ENCODE assay signal across 8 cellular contexts in the genomic region with DNA sequence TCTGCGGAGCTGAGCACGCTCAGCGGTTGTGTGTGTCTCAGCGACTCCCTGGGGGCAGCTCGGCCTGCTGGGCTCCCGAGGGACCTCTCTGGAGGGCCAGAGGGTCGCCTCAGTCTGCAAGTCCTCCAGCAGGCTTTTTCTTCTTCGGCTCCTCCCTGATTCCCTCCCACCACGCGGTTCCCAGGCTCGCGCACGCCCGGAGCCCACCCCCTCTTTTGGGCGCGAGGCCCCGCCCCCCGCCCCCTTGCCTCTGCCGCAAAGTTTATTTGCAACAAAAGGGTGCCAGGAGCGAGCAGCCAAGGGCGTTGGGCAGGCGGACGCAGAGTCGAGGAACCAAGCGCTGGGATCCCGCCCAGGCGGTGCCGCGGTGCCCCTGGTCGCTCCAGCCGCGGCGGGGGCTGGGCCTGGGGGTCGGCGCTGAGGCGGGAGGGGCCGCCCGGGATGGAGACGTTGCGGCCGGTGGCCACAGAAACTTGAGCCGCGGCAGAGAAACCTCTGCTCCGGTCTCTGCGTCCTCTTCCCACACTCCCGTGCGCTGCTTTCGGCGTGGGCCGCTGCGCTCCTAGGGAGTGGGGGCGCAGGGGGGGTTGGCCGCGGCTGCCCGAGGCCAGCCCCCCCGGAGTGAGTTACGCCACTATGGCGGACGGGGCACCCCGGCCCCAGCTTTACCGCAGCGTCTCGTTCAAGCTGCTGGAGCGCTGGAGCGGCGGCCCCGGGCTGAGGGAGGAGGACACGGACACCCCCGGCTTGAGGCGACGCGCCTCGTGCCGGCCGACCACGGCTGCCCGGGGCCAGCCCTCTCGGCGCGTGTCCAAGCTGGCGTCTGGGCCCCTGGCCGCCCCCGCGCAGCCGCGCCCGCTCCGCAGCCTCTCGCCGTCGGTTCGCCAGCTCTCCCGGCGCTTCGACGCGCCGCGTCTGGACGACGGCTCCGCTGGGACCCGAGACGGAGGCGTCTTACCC. TPM values are rescaled to one million over a fixed set of nuclear protein-coding genes. Genes with fewer than 3 reads are reported as not detected.
A peak's percentile ranks its signal among the peaks of the same experiment; 100 is the strongest.
DNase-seq lines count a peak whose midpoint lies in the region; ATAC-seq, FAIRE-seq and TF ChIP-seq lines count a peak whose summit lies in the region.

A gene with protein sequence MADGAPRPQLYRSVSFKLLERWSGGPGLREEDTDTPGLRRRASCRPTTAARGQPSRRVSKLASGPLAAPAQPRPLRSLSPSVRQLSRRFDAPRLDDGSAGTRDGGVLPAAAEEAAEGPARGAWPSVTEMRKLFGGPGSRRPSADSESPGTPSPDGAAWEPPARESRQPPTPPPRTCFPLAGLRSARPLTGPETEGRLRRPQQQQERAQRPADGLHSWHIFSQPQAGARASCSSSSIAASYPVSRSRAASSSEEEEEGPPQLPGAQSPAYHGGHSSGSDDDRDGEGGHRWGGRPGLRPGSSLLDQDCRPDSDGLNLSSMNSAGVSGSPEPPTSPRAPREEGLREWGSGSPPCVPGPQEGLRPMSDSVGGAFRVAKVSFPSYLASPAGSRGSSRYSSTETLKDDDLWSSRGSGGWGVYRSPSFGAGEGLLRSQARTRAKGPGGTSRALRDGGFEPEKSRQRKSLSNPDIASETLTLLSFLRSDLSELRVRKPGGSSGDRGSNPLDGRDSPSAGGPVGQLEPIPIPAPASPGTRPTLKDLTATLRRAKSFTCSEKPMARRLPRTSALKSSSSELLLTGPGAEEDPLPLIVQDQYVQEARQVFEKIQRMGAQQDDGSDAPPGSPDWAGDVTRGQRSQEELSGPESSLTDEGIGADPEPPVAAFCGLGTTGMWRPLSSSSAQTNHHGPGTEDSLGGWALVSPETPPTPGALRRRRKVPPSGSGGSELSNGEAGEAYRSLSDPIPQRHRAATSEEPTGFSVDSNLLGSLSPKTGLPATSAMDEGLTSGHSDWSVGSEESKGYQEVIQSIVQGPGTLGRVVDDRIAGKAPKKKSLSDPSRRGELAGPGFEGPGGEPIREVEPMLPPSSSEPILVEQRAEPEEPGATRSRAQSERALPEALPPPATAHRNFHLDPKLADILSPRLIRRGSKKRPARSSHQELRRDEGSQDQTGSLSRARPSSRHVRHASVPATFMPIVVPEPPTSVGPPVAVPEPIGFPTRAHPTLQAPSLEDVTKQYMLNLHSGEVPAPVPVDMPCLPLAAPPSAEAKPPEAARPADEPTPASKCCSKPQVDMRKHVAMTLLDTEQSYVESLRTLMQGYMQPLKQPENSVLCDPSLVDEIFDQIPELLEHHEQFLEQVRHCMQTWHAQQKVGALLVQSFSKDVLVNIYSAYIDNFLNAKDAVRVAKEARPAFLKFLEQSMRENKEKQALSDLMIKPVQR (N-terminal part only) (plus strand): TSS at position 274 of the 960 bp plus-strand sequence. CDS start 363 bp downstream, at position 637.

- H3K36me3 ChIP-seq in HepG2 (replicated peaks in 1 of 2; ENCODE audit: control insufficient read depth in 1 of 2, insufficient read depth in 2 of 2, low read length in 2 of 2) = no peaks in the 10 kb centered on the region; a peak in 1 of 5 replicates

- DNase-seq in SKM-1 treated with dmso at 0.1 percent for 144 hours (lab: John Stamatoyannopoulos, UW; ENCODE audit: unreplicated experiment) (peak; percentile 56), SKM-1 (lab: John Stamatoyannopoulos, UW; ENCODE audit: unreplicated experiment) (no peak), NCI-H187 (lab: John Stamatoyannopoulos, UW) (peak; percentile 67 to 74), activated B cell treated with CpG ODN at 0.5 μM for 24 hours (peak; percentile 36), ecto neural progenitor cell (ENCODE audit: low spot score) (peak; percentile 93), HepG2 (ENCODE audit: low spot score) (peak; percentile 78)
- peak; percentile 18 to 19 for DNase-seq in stimulated activated CD4-positive, alpha-beta T cell treated with anti-CD3 and anti-CD28 coated beads, Interleukin-2, amount 100 ng/mL, for 48 hours

- no peaks in the 10 kb centered on the region for H3K9me3 ChIP-seq in HepG2 (ENCODE audit: low read length)

- peak; percentile 59 for TF ChIP-seq RAD21 in HepG2 (CRISPR knock-in tag; IDR thresholded peaks at IDR 0.05)

- no peak for FAIRE-seq in HepG2 (lab: Jason Lieb, UNC)

- POLR2A ChIA-PET in activated B cell treated with CpG ODN at 0.5 μM for 24 hours (lab: Charles Lee) = interaction anchor here (0.5 to 1.9 kb wide), 5 partner anchors 10 to 28 kb away, joined by 3 to 7 read pairs (median 5); no protein-coding TSS in a partner anchor
- POLR2A ChIA-PET in HepG2 (lab: Yijun Ruan, JAX) = interaction anchor here (0.8 to 6.2 kb wide), 18 partner anchors 8 to 248 kb away, joined by 3 to 205 read pairs (median 6); partner anchors contain the start of gene RELT

- peaks cover 38% of the 10 kb centered on the region for H3K79me2 ChIP-seq in HepG2 (ENCODE audit: insufficient read depth, low read length)

- peak in 1 of 2 experiments; percentile 10; a peak in 2 of 4 replicates for TF ChIP-seq POLR2A in HepG2 (IDR thresholded peaks at IDR 0.05; ENCODE audit: insufficient read depth in 1 of 2, low read depth in 2 of 2, low read length in 2 of 2)

- H4K20me1 ChIP-seq in HepG2 (ENCODE audit: insufficient read depth, low read length) = peaks cover 6% of the 10 kb centered on the region; the same call in 1 of the 2 replicates

- H3K36me3 Mint-ChIP-seq in activated B cell treated with CpG ODN at 0.5 μM for 24 hours (ENCODE audit: low read depth) = no peaks in the 10 kb centered on the region

- intact Hi-C loops in activated B cell treated with CpG ODN at 0.5 μM for 24 hours (cut with micrococcal nuclease) (loop anchor here (5.0 kb wide), 1 partner anchor 69 kb away; the partner anchor contains the start of gene RELT), HepG2 (cut with micrococcal nuclease; ENCODE audit: unreplicated experiment) (no loop called here)

- peak within 1 kb of the TSS; percentile 99 for H3K27ac ChIP-seq in HepG2 (ENCODE audit: extremely low read length, insufficient read depth, low read length)

- TSS peak; percentile 75 for BruUV-seq in HepG2 (replicated peaks; lab: Mats Ljungman, UMichigan)

- peak within 1 kb of the TSS; percentile 93 for H3K4me3 Mint-ChIP-seq in activated B cell treated with CpG ODN at 0.5 μM for 24 hours

- ATAC-seq in HG02840 (IDR thresholded peaks at IDR 0.05; ENCODE audit: low FRiP score, unreplicated experiment) = peak; percentile 42
- ATAC-seq in activated B cell treated with CpG ODN at 0.5 μM for 24 hours (ENCODE audit: low read depth) = peak; percentile 69
- ATAC-seq in HepG2 = peak; percentile 40

- in situ Hi-C loops in HepG2 (cut with HindIII; ENCODE audit: extremely low pct_ligation_motif_present, low pct_unique_long_range_greater_than_20kb) = loop anchor here (5.0 kb wide), 1 partner anchor 34 kb away; no protein-coding TSS in a partner anchor

- H2AFZ ChIP-seq in HepG2 (ENCODE audit: low read length) = peak within 1 kb of the TSS; percentile 58

- peaks cover 53% of the 10 kb centered on the region for H3K4me1 ChIP-seq in HepG2 (ENCODE audit: insufficient read depth, low read length)

- H3K27ac Mint-ChIP-seq in activated B cell treated with CpG ODN at 0.5 μM for 24 hours = no peak within 1 kb of the TSS

- H3K4me3 ChIP-seq in HepG2 (replicated peaks in 1 of 3; ENCODE audit: insufficient read depth in 1 of 3, low read depth in 2 of 3, low read length in 3 of 3) = peak within 1 kb of the TSS; percentile 82 to 86 (median 85)

- H3K27me3 ChIP-seq in HepG2 (ENCODE audit: control insufficient read depth in 1 of 2, insufficient read depth in 2 of 2, low read length in 2 of 2) = no peaks in the 10 kb centered on the region; a peak in 1 of 5 replicates

- H3K4me1 Mint-ChIP-seq in activated B cell treated with CpG ODN at 0.5 μM for 24 hours = peaks cover 11% of the 10 kb centered on the region

- CTCF ChIA-PET in activated B cell treated with CpG ODN at 0.5 μM for 24 hours (lab: Charles Lee) (interaction anchor here (0.7 to 5.6 kb wide), 8 partner anchors 10 to 353 kb away, joined by 3 to 63 read pairs (median 4); no protein-coding TSS in a partner anchor), HepG2 (lab: Yijun Ruan, JAX; ENCODE audit: low intra/inter-chr PET ratio, low total read pairs) (interaction anchor here (0.7 to 2.9 kb wide), 10 partner anchors 15 to 86 kb away, joined by 3 to 90 read pairs (median 3); no protein-coding TSS in a partner anchor)

- 1% methylated on average over 18 of the region's 105 CpGs for WGBS in HepG2 (ENCODE audit: low lambda C conversion rate)

- TF ChIP-seq EP300 in HepG2 (IDR thresholded peaks at IDR 0.05; ENCODE audit: low read depth in 2 of 2, low read length in 2 of 2) = no peak
- TF ChIP-seq EP300 in HepG2 (CRISPR knock-in tag; IDR thresholded peaks at IDR 0.05; ENCODE audit: borderline replicate concordance) = 0 out of 2 replicates have a peak, but pooled peaks have one; percentile 38

- peak within 1 kb of the TSS; percentile 93 for H3K9ac ChIP-seq in HepG2 (ENCODE audit: insufficient read depth, low read depth, low read length)

- no peaks in the 10 kb centered on the region for H3K9me3 Mint-ChIP-seq in activated B cell treated with CpG ODN at 0.5 μM for 24 hours

- peak within 1 kb of the TSS; percentile 96 for H3K4me2 ChIP-seq in HepG2 (ENCODE audit: low read depth, low read length)

- peaks cover 5% of the 10 kb centered on the region for H3K27me3 Mint-ChIP-seq in activated B cell treated with CpG ODN at 0.5 μM for 24 hours

- no peak for TF ChIP-seq CTCF in activated B cell treated with CpG ODN at 0.5 μM for 24 hours (IDR thresholded peaks at IDR 0.05)
- no peak for TF ChIP-seq CTCF in HepG2 (CRISPR knock-in tag; IDR thresholded peaks at IDR 0.05)

RNA-seq across cellular contexts. Expression of the gene that starts here (rescaled TPM):
- total RNA-seq in activated B cell treated with CpG ODN at 0.5 μM for 24 hours (0.02 TPM in 1 of 2 replicates, not detected in the other), HepG2 (2016; rRNA removed; fragmentation: Illumina TruSeq; extraction: Trizol) (5.7 and 10.7 TPM in 2 replicates)
- total RNA-seq in HepG2 (2016; cell fraction: cytosol; rRNA removed; fragmentation: Illumina TruSeq; extraction: Trizol; ENCODE audit: low read depth) = 4.6 and 5.1 TPM in 2 replicates
- total RNA-seq in HepG2 (2016; cell fraction: insoluble cytoplasmic fraction; rRNA removed; fragmentation: Illumina TruSeq; extraction: Trizol) = 3.7 and 12.1 TPM in 2 replicates
- total RNA-seq in HepG2 (2016; cell fraction: membrane; rRNA removed; fragmentation: Illumina TruSeq; extraction: Trizol) = 3.3 and 3.8 TPM in 2 replicates
- 20.3 and 20.6 TPM in 2 replicates for total RNA-seq in HepG2 (2016; cell fraction: nucleus; rRNA removed; fragmentation: Illumina TruSeq; extraction: Trizol)
- polyA plus RNA-seq in HepG2 (2011; rRNA removed) = 28.8 and 37.7 TPM in 2 replicates
- polyA plus RNA-seq in HepG2 (2011; cell fraction: cytosol; rRNA removed) = 7.4 and 13.6 TPM in 2 replicates
- polyA plus RNA-seq in HepG2 (2011; cell fraction: nucleus; rRNA removed) = 250 and 318 TPM in 2 replicates
- polyA plus RNA-seq in HepG2 (2012) = 17.9 and 20.3 TPM in 2 replicates
- polyA plus RNA-seq in HepG2 (2016; cell fraction: cytosol; fragmentation: Illumina TruSeq; extraction: Trizol; ENCODE audit: low read depth) = 0.35 and 0.64 TPM in 2 replicates
- polyA plus RNA-seq in HepG2 (2016; cell fraction: insoluble cytoplasmic fraction; fragmentation: Illumina TruSeq; extraction: Trizol; ENCODE audit: low read depth) = 5.4 and 7.1 TPM in 2 replicates
- 0.76 and 0.94 TPM in 2 replicates for polyA plus RNA-seq in HepG2 (2016; cell fraction: membrane; fragmentation: Illumina TruSeq; extraction: Trizol; ENCODE audit: low read depth)
- 83.1 and 89.4 TPM in 2 replicates for polyA plus RNA-seq in HepG2 (2016; cell fraction: nucleus; fragmentation: Illumina TruSeq; extraction: Trizol; ENCODE audit: insufficient read depth, low read depth)
- polyA minus RNA-seq in HepG2 (2011; rRNA and poly(A)+ RNA removed; ENCODE audit: low replicate concordance) = 41.7 and 126 TPM in 2 replicates
- 13.5 and 20.6 TPM in 2 replicates for polyA minus RNA-seq in HepG2 (2011; cell fraction: cytosol; rRNA and poly(A)+ RNA removed)
- 85.9 and 99.9 TPM in 2 replicates for polyA minus RNA-seq in HepG2 (2011; cell fraction: nucleus; rRNA and poly(A)+ RNA removed)

Comparison
In these comparisons a context has a peak if more than half of its experiments do, and no peak if none do; other contexts are left out.
1. Peak in DNase-seq and ATAC-seq in activated B cell treated with CpG ODN at 0.5 μM for 24 hours; RNA of the gene not detected or under 1 TPM.